1 cellular context compared by ENCODE assay signal in the genomic region with DNA sequence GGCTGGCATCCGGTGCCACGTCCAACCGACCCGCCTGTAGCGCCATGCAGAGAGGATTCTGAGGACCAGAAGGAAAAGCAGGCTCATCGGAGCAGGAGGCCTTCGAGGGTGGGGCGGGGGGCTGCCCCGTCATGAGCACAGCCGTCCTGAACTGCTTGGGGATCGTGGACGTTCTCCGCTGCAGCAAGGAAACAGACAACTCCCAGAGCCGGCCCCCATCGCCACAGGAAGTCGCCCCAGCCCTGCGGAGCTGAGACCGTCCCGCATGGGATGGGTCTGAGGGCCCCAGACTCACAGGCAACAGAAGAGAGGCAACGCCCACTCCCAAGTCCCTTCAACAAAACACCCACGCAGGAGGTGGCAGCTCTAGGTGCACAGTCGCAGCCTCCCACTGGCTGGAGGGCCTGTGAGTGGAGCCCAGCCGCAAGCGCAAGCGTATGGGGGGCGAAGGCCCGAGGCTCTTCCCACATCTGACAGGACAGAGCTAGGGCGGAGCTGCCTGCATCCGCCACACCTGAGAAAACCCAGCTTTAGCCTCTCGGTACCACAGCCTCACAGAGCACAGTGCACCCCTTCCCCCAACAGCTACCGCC.
TF ChIP-seq lines count a peak whose summit lies in the region.

No MANE protein-coding gene starts in this region.

TF ChIP-seq in WTC11, 78 proteins besides CTCF, POLR2A, EP300 and RAD21:
- TF ChIP-seq, protein P1, sequence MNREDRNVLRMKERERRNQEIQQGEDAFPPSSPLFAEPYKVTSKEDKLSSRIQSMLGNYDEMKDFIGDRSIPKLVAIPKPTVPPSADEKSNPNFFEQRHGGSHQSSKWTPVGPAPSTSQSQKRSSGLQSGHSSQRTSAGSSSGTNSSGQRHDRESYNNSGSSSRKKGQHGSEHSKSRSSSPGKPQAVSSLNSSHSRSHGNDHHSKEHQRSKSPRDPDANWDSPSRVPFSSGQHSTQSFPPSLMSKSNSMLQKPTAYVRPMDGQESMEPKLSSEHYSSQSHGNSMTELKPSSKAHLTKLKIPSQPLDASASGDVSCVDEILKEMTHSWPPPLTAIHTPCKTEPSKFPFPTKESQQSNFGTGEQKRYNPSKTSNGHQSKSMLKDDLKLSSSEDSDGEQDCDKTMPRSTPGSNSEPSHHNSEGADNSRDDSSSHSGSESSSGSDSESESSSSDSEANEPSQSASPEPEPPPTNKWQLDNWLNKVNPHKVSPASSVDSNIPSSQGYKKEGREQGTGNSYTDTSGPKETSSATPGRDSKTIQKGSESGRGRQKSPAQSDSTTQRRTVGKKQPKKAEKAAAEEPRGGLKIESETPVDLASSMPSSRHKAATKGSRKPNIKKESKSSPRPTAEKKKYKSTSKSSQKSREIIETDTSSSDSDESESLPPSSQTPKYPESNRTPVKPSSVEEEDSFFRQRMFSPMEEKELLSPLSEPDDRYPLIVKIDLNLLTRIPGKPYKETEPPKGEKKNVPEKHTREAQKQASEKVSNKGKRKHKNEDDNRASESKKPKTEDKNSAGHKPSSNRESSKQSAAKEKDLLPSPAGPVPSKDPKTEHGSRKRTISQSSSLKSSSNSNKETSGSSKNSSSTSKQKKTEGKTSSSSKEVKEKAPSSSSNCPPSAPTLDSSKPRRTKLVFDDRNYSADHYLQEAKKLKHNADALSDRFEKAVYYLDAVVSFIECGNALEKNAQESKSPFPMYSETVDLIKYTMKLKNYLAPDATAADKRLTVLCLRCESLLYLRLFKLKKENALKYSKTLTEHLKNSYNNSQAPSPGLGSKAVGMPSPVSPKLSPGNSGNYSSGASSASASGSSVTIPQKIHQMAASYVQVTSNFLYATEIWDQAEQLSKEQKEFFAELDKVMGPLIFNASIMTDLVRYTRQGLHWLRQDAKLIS (CRISPR knock-in tag; IDR thresholded peaks at IDR 0.05; ENCODE audit: borderline replicate concordance), result no peak
